In genomic region chr17:43839670-43840101, GRCh38 we compare ENCODE assay signal across 9 cellular contexts. TPM values are rescaled to one million over a fixed set of nuclear protein-coding genes. Genes with fewer than 3 reads are reported as not detected.
A peak's percentile ranks its signal among the peaks of the same experiment; 100 is the strongest.
DNase-seq lines count a peak whose midpoint lies in the region; FAIRE-seq and TF ChIP-seq lines count a peak whose summit lies in the region.
"Had no signal": no experiment of that assay in that cellular context is flagged by ENCODE, and none has a peak within 500 bp of the region (broad histone marks: within the 10 kb centered on the region; RNA-seq: fewer than 3 reads in every experiment).

No MANE protein-coding gene starts in this region.

- CTCF ChIA-PET in activated naive CD4-positive, alpha-beta T cell treated with anti-CD3 and anti-CD28 coated beads, Interleukin-2, amount 10 ng/mL, durations not matched to agents 7 days and 5 days (lab: Charles Lee) = no interaction called here

- peak; percentile 83 for TF ChIP-seq EP300 in Ishikawa (IDR thresholded peaks at IDR 0.05; ENCODE audit: borderline replicate concordance)

- H3K36me3 Mint-ChIP-seq in activated naive CD4-positive, alpha-beta T cell treated with anti-CD3 and anti-CD28 coated beads, Interleukin-2, amount 10 ng/mL, durations not matched to agents 7 days and 5 days = no peaks in the 10 kb centered on the region

- H3K4me3 Mint-ChIP-seq in activated naive CD4-positive, alpha-beta T cell treated with anti-CD3 and anti-CD28 coated beads, Interleukin-2, amount 10 ng/mL, durations not matched to agents 7 days and 5 days = no peak overlapping the region

- no peak for FAIRE-seq in H54 (lab: Jason Lieb, UNC)

- TF ChIP-seq RAD21 in Ishikawa (IDR thresholded peaks at IDR 0.05; ENCODE audit: low read depth) = no peak

- DNase-seq in NCI-H2227 treated with DMSO at 0.1 percent for 48 hours (lab: John Stamatoyannopoulos, UW) (peak; percentile 59), cerebellar cortex (ENCODE audit: low spot score) (peak; percentile 98), renal cortical epithelial cell (ENCODE audit: low read depth) (peak; percentile 33), H54 (ENCODE audit: insufficient read length, low spot score) (no peak), NCI-H446 treated with DMSO at 0.1 percent for 48 hours (lab: John Stamatoyannopoulos, UW) (no peak)
- DNase-seq in activated naive CD4-positive, alpha-beta T cell treated with anti-CD3 and anti-CD28 coated beads, Interleukin-2, amount 10 ng/mL, durations not matched to agents 7 days and 5 days = no peak
- DNase-seq in activated naive CD4-positive, alpha-beta T cell treated with anti-CD3 and anti-CD28 coated beads, Interleukin-2, amount 50 U/mL, for 16 hours = no peak
- DNase-seq: activated CD4-positive, alpha-beta T cell treated with anti-CD3 and anti-CD28 coated beads, Interleukin-2, amount 50 U/mL, for 4 hours had no signal

- no peaks in the 10 kb centered on the region for H3K4me1 Mint-ChIP-seq in activated naive CD4-positive, alpha-beta T cell treated with anti-CD3 and anti-CD28 coated beads, Interleukin-2, amount 10 ng/mL, durations not matched to agents 7 days and 5 days

- peaks cover 60% of the 10 kb centered on the region for H3K27me3 Mint-ChIP-seq in activated naive CD4-positive, alpha-beta T cell treated with anti-CD3 and anti-CD28 coated beads, Interleukin-2, amount 10 ng/mL, durations not matched to agents 7 days and 5 days

- H3K9me3 Mint-ChIP-seq in activated naive CD4-positive, alpha-beta T cell treated with anti-CD3 and anti-CD28 coated beads, Interleukin-2, amount 10 ng/mL, durations not matched to agents 7 days and 5 days = no peaks in the 10 kb centered on the region

- H3K27ac Mint-ChIP-seq in activated naive CD4-positive, alpha-beta T cell treated with anti-CD3 and anti-CD28 coated beads, Interleukin-2, amount 10 ng/mL, durations not matched to agents 7 days and 5 days = no peak overlapping the region

- no peak for TF ChIP-seq POLR2A in H54 (IDR thresholded peaks at IDR 0.05; ENCODE audit: low read depth, low read length)

TF ChIP-seq in Ishikawa, 13 proteins besides CTCF, POLR2A, EP300 and RAD21:
- TF ChIP-seq NFIC (IDR thresholded peaks at IDR 0.05) = peak; percentile 99
- peak; percentile 68 for TF ChIP-seq YY1 (IDR thresholded peaks at IDR 0.05; ENCODE audit: low read depth)
- no peak for TF ChIP-seq EGR1 (IDR thresholded peaks at IDR 0.05)
- no peak for TF ChIP-seq TAF1 (IDR thresholded peaks at IDR 0.05; ENCODE audit: low read depth)
- TF ChIP-seq ZBTB7A (IDR thresholded peaks at IDR 0.05; ENCODE audit: low read depth) = no peak
- TF ChIP-seq FOXM1 (IDR thresholded peaks at IDR 0.05; ENCODE audit: borderline replicate concordance, low read depth) = peak; percentile 44; the same call in 1 of the 2 replicates
- peak; percentile 48; the same call in 1 of the 2 replicates for TF ChIP-seq CEBPB (IDR thresholded peaks at IDR 0.05)
- TF ChIP-seq USF1 (IDR thresholded peaks at IDR 0.05) = 0 out of 2 replicates have a peak, but pooled peaks have one; percentile 49
- TF ChIP-seq CREB1 (IDR thresholded peaks at IDR 0.05; ENCODE audit: low read depth) = no peak
- peak; percentile 73 for TF ChIP-seq MAX (IDR thresholded peaks at IDR 0.05)
- no peak for TF ChIP-seq REST (IDR thresholded peaks at IDR 0.05; ENCODE audit: low read depth)
- TF ChIP-seq TCF12 (IDR thresholded peaks at IDR 0.05; ENCODE audit: low read depth) = peak; percentile 97
- peak; percentile 83; the same call in 1 of the 2 replicates for TF ChIP-seq TEAD4 (IDR thresholded peaks at IDR 0.05)

RNA-seq across cellular contexts. Expression of gene MPP3, which starts 6.7 kb away (rescaled TPM):
- 6.8 and 8.5 TPM in 2 replicates for total RNA-seq in renal cortical epithelial cell

RNA-seq across cellular contexts. Expression of gene CD300LG, which starts 7.3 kb away (rescaled TPM):
- not detected in 2 replicates for total RNA-seq in renal cortical epithelial cell

RNA-seq across cellular contexts. Expression of gene CFAP97D1, which starts 59.5 kb away (rescaled TPM):
- under 0.01 TPM in 1 of 2 replicates, not detected in the other for total RNA-seq in renal cortical epithelial cell

Comparison
In these comparisons a context has a peak if more than half of its experiments do, and no peak if none do; other contexts are left out.
1. DNase-seq: peak in NCI-H2227 treated with DMSO at 0.1 percent for 48 hours (single experiment), cerebellar cortex (single experiment) and renal cortical epithelial cell (single experiment); none in activated naive CD4-positive, alpha-beta T cell treated with anti-CD3 and anti-CD28 coated beads, Interleukin-2, amount 10 ng/mL, durations not matched to agents 7 days and 5 days (single experiment), H54 (single experiment), NCI-H446 treated with DMSO at 0.1 percent for 48 hours (single experiment) and activated naive CD4-positive, alpha-beta T cell treated with anti-CD3 and anti-CD28 coated beads, Interleukin-2, amount 50 U/mL, for 16 hours (single experiment).